ENCODE assay signal across 1 cellular context in genomic region chr5:127934791-127935256, GRCh38.
TF ChIP-seq lines count a peak whose summit lies in the region.

No MANE protein-coding gene starts in this region.

TF ChIP-seq in HepG2, 621 proteins besides CTCF, POLR2A, EP300 and RAD21 (continued from another document and continues in another):
- no peak for TF ChIP-seq KLF6 (CRISPR knock-in tag; IDR thresholded peaks at IDR 0.05)
- peak; percentile 95 for TF ChIP-seq ZNF614 (CRISPR knock-in tag; IDR thresholded peaks at IDR 0.05; ENCODE audit: borderline replicate concordance)
- no peak for TF ChIP-seq ESRRA (CRISPR knock-in tag; IDR thresholded peaks at IDR 0.05; ENCODE audit: low read depth)
- peak; percentile 32; the same call in 1 of the 2 replicates for TF ChIP-seq ZFP36L1 (CRISPR knock-in tag; IDR thresholded peaks at IDR 0.05)
- TF ChIP-seq, protein P1, sequence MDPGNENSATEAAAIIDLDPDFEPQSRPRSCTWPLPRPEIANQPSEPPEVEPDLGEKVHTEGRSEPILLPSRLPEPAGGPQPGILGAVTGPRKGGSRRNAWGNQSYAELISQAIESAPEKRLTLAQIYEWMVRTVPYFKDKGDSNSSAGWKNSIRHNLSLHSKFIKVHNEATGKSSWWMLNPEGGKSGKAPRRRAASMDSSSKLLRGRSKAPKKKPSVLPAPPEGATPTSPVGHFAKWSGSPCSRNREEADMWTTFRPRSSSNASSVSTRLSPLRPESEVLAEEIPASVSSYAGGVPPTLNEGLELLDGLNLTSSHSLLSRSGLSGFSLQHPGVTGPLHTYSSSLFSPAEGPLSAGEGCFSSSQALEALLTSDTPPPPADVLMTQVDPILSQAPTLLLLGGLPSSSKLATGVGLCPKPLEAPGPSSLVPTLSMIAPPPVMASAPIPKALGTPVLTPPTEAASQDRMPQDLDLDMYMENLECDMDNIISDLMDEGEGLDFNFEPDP (CRISPR knock-in tag; conservative IDR thresholded peaks at IDR 0.05): no peak
- no peak for TF ChIP-seq SMAD9 (CRISPR knock-in tag; IDR thresholded peaks at IDR 0.05)
- no peak for TF ChIP-seq SALL2 (CRISPR knock-in tag; IDR thresholded peaks at IDR 0.05)
- TF ChIP-seq PTBP1 (IDR thresholded peaks at IDR 0.05; ENCODE audit: low read depth, low read length, poor library complexity, severe bottlenecking): no peak
- no peak for TF ChIP-seq ZNF224 (CRISPR knock-in tag; IDR thresholded peaks at IDR 0.05)
- TF ChIP-seq EED (CRISPR knock-in tag; IDR thresholded peaks at IDR 0.05): no peak
- TF ChIP-seq EZH2 (conservative IDR thresholded peaks at IDR 0.05; ENCODE audit: low read depth, low read length): no peak
- no peak for TF ChIP-seq NBN (conservative IDR thresholded peaks at IDR 0.05)
- TF ChIP-seq FLYWCH1 (CRISPR knock-in tag; IDR thresholded peaks at IDR 0.05): no peak
- peak; percentile 14; the same call in 1 of the 2 replicates for TF ChIP-seq HOXA3 (CRISPR knock-in tag; IDR thresholded peaks at IDR 0.05)
- no peak for TF ChIP-seq RFX1 (IDR thresholded peaks at IDR 0.05)
- TF ChIP-seq ZFP37 (CRISPR knock-in tag; IDR thresholded peaks at IDR 0.05; ENCODE audit: borderline replicate concordance): no peak
- no peak for TF ChIP-seq TP53 (CRISPR knock-in tag; conservative IDR thresholded peaks at IDR 0.05)
- no peak for TF ChIP-seq ZBTB7B (CRISPR knock-in tag; IDR thresholded peaks at IDR 0.05)
- TF ChIP-seq ZNF513 (CRISPR knock-in tag; conservative IDR thresholded peaks at IDR 0.05): no peak
- TF ChIP-seq ZFP90 (CRISPR knock-in tag; IDR thresholded peaks at IDR 0.05; ENCODE audit: borderline replicate concordance): no peak
- no peak for TF ChIP-seq SOX6 (IDR thresholded peaks at IDR 0.05)
- peak; percentile 88 for TF ChIP-seq SOX6 (CRISPR knock-in tag; IDR thresholded peaks at IDR 0.05)
- TF ChIP-seq ZNF607 (CRISPR knock-in tag; IDR thresholded peaks at IDR 0.05; ENCODE audit: borderline replicate concordance): no peak
- TF ChIP-seq, protein P2, sequence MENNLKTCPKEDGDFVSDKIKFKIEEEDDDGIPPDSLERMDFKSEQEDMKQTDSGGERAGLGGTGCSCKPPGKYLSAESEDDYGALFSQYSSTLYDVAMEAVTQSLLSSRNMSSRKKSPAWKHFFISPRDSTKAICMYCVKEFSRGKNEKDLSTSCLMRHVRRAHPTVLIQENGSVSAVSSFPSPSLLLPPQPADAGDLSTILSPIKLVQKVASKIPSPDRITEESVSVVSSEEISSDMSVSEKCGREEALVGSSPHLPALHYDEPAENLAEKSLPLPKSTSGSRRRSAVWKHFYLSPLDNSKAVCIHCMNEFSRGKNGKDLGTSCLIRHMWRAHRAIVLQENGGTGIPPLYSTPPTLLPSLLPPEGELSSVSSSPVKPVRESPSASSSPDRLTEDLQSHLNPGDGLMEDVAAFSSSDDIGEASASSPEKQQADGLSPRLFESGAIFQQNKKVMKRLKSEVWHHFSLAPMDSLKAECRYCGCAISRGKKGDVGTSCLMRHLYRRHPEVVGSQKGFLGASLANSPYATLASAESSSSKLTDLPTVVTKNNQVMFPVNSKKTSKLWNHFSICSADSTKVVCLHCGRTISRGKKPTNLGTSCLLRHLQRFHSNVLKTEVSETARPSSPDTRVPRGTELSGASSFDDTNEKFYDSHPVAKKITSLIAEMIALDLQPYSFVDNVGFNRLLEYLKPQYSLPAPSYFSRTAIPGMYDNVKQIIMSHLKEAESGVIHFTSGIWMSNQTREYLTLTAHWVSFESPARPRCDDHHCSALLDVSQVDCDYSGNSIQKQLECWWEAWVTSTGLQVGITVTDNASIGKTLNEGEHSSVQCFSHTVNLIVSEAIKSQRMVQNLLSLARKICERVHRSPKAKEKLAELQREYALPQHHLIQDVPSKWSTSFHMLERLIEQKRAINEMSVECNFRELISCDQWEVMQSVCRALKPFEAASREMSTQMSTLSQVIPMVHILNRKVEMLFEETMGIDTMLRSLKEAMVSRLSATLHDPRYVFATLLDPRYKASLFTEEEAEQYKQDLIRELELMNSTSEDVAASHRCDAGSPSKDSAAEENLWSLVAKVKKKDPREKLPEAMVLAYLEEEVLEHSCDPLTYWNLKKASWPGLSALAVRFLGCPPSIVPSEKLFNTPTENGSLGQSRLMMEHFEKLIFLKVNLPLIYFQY (CRISPR knock-in tag; IDR thresholded peaks at IDR 0.05; ENCODE audit: borderline replicate concordance): 0 out of 2 replicates have a peak, but pooled peaks have one; percentile 57
- no peak for TF ChIP-seq GPBP1L1 (CRISPR knock-in tag; IDR thresholded peaks at IDR 0.05)
- TF ChIP-seq IRX3 (CRISPR knock-in tag; IDR thresholded peaks at IDR 0.05; ENCODE audit: borderline replicate concordance, low read depth): no peak
- peak; percentile 78 for TF ChIP-seq RARA (CRISPR knock-in tag; IDR thresholded peaks at IDR 0.05)
- no peak for TF ChIP-seq ZBTB25 (CRISPR knock-in tag; IDR thresholded peaks at IDR 0.05)
- no peak for TF ChIP-seq ZNF549 (CRISPR knock-in tag; IDR thresholded peaks at IDR 0.05)
- TF ChIP-seq ZNF576 (CRISPR knock-in tag; IDR thresholded peaks at IDR 0.05): no peak
- TF ChIP-seq XRCC5 (optimal IDR thresholded peaks at IDR 0.05; ENCODE audit: low read length): peak; percentile 24
- no peak for TF ChIP-seq HNRNPK (IDR thresholded peaks at IDR 0.05; ENCODE audit: low read depth, low read length, poor library complexity, severe bottlenecking)
- TF ChIP-seq, protein P3, sequence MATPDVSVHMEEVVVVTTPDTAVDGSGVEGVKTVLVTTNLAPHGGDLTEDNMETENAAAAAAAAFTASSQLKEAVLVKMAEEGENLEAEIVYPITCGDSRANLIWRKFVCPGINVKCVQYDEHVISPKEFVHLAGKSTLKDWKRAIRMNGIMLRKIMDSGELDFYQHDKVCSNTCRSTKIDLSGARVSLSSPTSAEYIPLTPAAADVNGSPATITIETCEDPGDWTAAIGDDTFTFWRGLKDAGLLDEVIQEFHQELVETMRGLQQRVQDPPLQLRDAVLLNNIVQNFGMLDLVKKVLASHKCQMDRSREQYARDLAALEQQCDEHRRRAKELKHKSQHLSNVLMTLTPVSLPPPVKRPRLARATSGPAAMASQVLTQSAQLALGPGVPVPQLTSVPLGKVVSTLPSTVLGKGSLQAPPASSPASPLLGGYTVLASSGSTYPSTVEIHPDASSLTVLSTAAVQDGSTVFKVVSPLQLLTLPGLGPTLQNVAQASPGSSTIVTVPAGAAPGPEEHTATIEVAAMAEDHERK (CRISPR knock-in tag; IDR thresholded peaks at IDR 0.05; ENCODE audit: low read depth): no peak
- TF ChIP-seq TCF7 (IDR thresholded peaks at IDR 0.05; ENCODE audit: low read depth): peak; percentile 85
- no peak for TF ChIP-seq GLI4 (CRISPR knock-in tag; IDR thresholded peaks at IDR 0.05; ENCODE audit: borderline replicate concordance)
- TF ChIP-seq ZNF558 (CRISPR knock-in tag; IDR thresholded peaks at IDR 0.05; ENCODE audit: borderline replicate concordance): no peak
- TF ChIP-seq ZNF407 (CRISPR knock-in tag; IDR thresholded peaks at IDR 0.05; ENCODE audit: not compliant biosample characterization): no peak
- no peak for TF ChIP-seq POLR2AphosphoS5 (IDR thresholded peaks at IDR 0.05; ENCODE audit: low read depth, low read length)
- no peak for TF ChIP-seq ZSCAN22 (CRISPR knock-in tag; IDR thresholded peaks at IDR 0.05)
- no peak for TF ChIP-seq SNRNP70 (IDR thresholded peaks at IDR 0.05; ENCODE audit: low read depth, low read length)
- TF ChIP-seq ZNF552 (CRISPR knock-in tag; IDR thresholded peaks at IDR 0.05; ENCODE audit: borderline replicate concordance): no peak
- no peak for TF ChIP-seq PCBP2 (optimal IDR thresholded peaks at IDR 0.05; ENCODE audit: low read depth, low read length, poor library complexity, severe bottlenecking)
- no peak for TF ChIP-seq ZNF580 (CRISPR knock-in tag; IDR thresholded peaks at IDR 0.05; ENCODE audit: borderline replicate concordance, low read depth)
- TF ChIP-seq, protein P4, sequence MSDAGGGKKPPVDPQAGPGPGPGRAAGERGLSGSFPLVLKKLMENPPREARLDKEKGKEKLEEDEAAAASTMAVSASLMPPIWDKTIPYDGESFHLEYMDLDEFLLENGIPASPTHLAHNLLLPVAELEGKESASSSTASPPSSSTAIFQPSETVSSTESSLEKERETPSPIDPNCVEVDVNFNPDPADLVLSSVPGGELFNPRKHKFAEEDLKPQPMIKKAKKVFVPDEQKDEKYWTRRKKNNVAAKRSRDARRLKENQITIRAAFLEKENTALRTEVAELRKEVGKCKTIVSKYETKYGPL (CRISPR knock-in tag; IDR thresholded peaks at IDR 0.05): no peak
- peak; percentile 66; the same call in 1 of the 2 replicates for TF ChIP-seq ETV5 (CRISPR knock-in tag; IDR thresholded peaks at IDR 0.05; ENCODE audit: borderline replicate concordance)
